Comparison of ENCODE assay signal across 8 cellular contexts in genomic region chr12:124457287-124458219, GRCh38.
DNase-seq lines count a peak whose midpoint lies in the region; ATAC-seq and TF ChIP-seq lines count a peak whose summit lies in the region.

No MANE protein-coding gene starts in this region.

- H3K9ac ChIP-seq in duodenal mucosa (ENCODE audit: low read depth in 1 of 2, low read length in 2 of 2) = peak overlapping the region in 1 of 2 donors; percentile 43

- whole genome bisulfite sequencing in thyroid gland, 2 donors = 51 to 85% methylated on average over 19 to 34 of the region's 37 CpGs

- H3K9me3 Mint-ChIP-seq in naive B cell = peaks cover 0 to 3% (median 0%) of the 10 kb centered on the region in 7 donors

- intact Hi-C loops in thyroid gland (cut with DNase I) = no loop called here

- no peak for TF ChIP-seq POLR2A in thyroid gland (IDR thresholded peaks at IDR 0.05)

- H3K27me3 ChIP-seq in duodenal mucosa (ENCODE audit: control insufficient read depth in 1 of 2, insufficient read depth in 2 of 2, low read length in 2 of 2) (no peaks in the 10 kb centered on the region), thyroid gland (no peaks in the 10 kb centered on the region)

- H3K4me1 Mint-ChIP-seq in naive B cell = peaks cover 45 to 59% (median 58%) of the 10 kb centered on the region in 3 donors

- peak; percentile 34 for ATAC-seq in HG03135 (IDR thresholded peaks at IDR 0.05; ENCODE audit: unreplicated experiment)
- ATAC-seq in naive B cell (ENCODE audit: low read depth in 2 of 2) = peak; percentile 57 to 62

- H3K4me3 ChIP-seq in GM12864 (ENCODE audit: low read depth, low read length) = peak overlapping the region; percentile 50
- H3K4me3 ChIP-seq in duodenal mucosa (ENCODE audit: low read depth in 1 of 2, low read length in 2 of 2) = peak overlapping the region; percentile 22 to 40
- no peak overlapping the region for H3K4me3 ChIP-seq in thyroid gland (replicated peaks in 1 of 3)

- H3K4me1 ChIP-seq in duodenal mucosa (ENCODE audit: control insufficient read depth in 1 of 2, insufficient read depth in 2 of 2, low read length in 2 of 2) = peaks cover 24 to 38% of the 10 kb centered on the region in 2 donors
- peaks cover 13 to 34% of the 10 kb centered on the region in 2 donors for H3K4me1 ChIP-seq in thyroid gland

- DNase-seq in GM12864 (ENCODE audit: low read depth) (no peak), naive B cell (peak; percentile 56), thyroid gland (peak; percentile 28 to 29), NCI-H1694 treated with DMSO at 0.1 percent for 48 hours (lab: John Stamatoyannopoulos, UW) (no peak), NCI-H2029 treated with DMSO at 0.1 percent for 48 hours (lab: John Stamatoyannopoulos, UW) (no peak)
- peak; percentile 60 for DNase-seq in activated CD4-positive, alpha-beta T cell treated with anti-CD3 and anti-CD28 coated beads for 48 hours

- peak overlapping the region; percentile 80 to 97 (median 92) for H3K27ac Mint-ChIP-seq in naive B cell

- no peaks in the 10 kb centered on the region for H3K27me3 Mint-ChIP-seq in naive B cell

- H3K36me3 Mint-ChIP-seq in naive B cell = peaks cover 0 to 17% of the 10 kb centered on the region in 2 donors

- H3K4me3 Mint-ChIP-seq in naive B cell = peak overlapping the region; percentile 76 to 90 (median 85)

- TF ChIP-seq CTCF in GM12864 (IDR thresholded peaks at IDR 0.05; ENCODE audit: low read depth, low read length, missing control alignments) (no peak), thyroid gland (IDR thresholded peaks at IDR 0.05) (no peak)

- H3K9me3 ChIP-seq in duodenal mucosa (ENCODE audit: control insufficient read depth in 1 of 2, low read length in 2 of 2) = no peaks in the 10 kb centered on the region
- H3K9me3 ChIP-seq in thyroid gland = no peaks in the 10 kb centered on the region

- peak overlapping the region; percentile 81 for H3K27ac ChIP-seq in duodenal mucosa (ENCODE audit: low read depth, low read length)
- peak overlapping the region in 2 of 3 donors; percentile 57 to 62 for H3K27ac ChIP-seq in thyroid gland

- H3K36me3 ChIP-seq in duodenal mucosa (ENCODE audit: control insufficient read depth in 1 of 2, insufficient read depth in 2 of 2, low read length in 2 of 2) (peaks cover 15 to 44% of the 10 kb centered on the region in 2 donors), thyroid gland (no peaks in the 10 kb centered on the region)

Comparison
In these comparisons a context has a peak if more than half of its experiments do, and no peak if none do; other contexts are left out.
1. DNase-seq: peak in activated CD4-positive, alpha-beta T cell treated with anti-CD3 and anti-CD28 coated beads for 48 hours (single experiment), naive B cell (single experiment) and thyroid gland (2 of 2); none in GM12864 (single experiment), NCI-H1694 treated with DMSO at 0.1 percent for 48 hours (single experiment) and NCI-H2029 treated with DMSO at 0.1 percent for 48 hours (single experiment).
2. H3K4me3 ChIP-seq: peak in GM12864 (single experiment) and duodenal mucosa (2 of 2); none in thyroid gland (0 of 3).